ENCODE assay signal across 8 cellular contexts in the genomic region with DNA sequence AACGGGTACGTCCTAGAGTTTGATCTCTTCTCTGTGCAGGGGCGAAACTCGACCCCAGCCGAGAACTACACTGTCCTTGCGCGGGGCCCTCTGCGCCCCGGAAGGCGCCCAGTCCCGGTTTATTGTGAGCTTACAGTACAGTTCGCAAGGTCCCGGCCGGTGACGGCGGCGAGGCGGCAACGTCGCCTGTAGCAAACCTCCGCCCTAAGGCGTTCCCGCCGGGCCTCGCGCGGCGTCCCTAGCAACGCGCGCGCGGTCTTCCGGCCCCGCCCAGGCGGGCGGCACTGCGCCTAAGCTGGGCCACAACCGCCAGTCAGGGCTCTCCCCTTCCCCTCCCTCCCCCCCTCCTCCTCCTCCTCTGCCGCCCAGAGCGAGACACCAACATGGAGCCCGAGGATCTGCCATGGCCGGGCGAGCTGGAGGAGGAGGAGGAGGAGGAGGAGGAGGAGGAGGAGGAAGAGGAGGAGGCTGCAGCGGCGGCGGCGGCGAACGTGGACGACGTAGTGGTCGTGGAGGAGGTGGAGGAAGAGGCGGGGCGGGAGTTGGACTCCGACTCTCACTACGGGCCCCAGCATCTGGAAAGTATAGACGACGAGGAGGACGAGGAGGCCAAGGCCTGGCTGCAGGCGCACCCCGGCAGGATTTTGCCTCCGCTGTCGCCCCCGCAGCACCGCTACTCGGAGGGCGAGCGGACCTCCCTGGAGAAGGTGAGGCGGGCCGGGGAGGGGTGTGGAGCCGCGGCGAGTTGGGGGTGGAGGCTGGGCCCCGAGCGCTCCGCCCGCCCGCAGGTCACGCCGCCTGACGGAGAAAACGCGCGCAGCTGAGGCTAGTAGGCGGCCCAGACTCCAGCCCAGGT. TPM values are rescaled to one million over a fixed set of nuclear protein-coding genes. Genes with fewer than 3 reads are reported as not detected.
A peak's percentile ranks its signal among the peaks of the same experiment; 100 is the strongest.
DNase-seq lines count a peak whose midpoint lies in the region; ATAC-seq and TF ChIP-seq lines count a peak whose summit lies in the region.

A gene with protein sequence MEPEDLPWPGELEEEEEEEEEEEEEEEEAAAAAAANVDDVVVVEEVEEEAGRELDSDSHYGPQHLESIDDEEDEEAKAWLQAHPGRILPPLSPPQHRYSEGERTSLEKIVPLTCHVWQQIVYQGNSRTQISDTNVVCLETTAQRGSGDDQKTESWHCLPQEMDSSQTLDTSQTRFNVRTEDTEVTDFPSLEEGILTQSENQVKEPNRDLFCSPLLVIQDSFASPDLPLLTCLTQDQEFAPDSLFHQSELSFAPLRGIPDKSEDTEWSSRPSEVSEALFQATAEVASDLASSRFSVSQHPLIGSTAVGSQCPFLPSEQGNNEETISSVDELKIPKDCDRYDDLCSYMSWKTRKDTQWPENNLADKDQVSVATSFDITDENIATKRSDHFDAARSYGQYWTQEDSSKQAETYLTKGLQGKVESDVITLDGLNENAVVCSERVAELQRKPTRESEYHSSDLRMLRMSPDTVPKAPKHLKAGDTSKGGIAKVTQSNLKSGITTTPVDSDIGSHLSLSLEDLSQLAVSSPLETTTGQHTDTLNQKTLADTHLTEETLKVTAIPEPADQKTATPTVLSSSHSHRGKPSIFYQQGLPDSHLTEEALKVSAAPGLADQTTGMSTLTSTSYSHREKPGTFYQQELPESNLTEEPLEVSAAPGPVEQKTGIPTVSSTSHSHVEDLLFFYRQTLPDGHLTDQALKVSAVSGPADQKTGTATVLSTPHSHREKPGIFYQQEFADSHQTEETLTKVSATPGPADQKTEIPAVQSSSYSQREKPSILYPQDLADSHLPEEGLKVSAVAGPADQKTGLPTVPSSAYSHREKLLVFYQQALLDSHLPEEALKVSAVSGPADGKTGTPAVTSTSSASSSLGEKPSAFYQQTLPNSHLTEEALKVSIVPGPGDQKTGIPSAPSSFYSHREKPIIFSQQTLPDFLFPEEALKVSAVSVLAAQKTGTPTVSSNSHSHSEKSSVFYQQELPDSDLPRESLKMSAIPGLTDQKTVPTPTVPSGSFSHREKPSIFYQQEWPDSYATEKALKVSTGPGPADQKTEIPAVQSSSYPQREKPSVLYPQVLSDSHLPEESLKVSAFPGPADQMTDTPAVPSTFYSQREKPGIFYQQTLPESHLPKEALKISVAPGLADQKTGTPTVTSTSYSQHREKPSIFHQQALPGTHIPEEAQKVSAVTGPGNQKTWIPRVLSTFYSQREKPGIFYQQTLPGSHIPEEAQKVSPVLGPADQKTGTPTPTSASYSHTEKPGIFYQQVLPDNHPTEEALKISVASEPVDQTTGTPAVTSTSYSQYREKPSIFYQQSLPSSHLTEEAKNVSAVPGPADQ (N-terminal part only) (plus strand): TSS at position 351 of the 856 bp plus-strand sequence. CDS start 33 bp downstream, at position 384.

- H3K27ac ChIP-seq in gastroesophageal sphincter (peak within 1 kb of the TSS; percentile 61 to 96 (median 94)), neutrophil (peak within 1 kb of the TSS; percentile 72)

- H3K9me3 ChIP-seq in gastroesophageal sphincter (no peaks in the 10 kb centered on the region), neutrophil (no peaks in the 10 kb centered on the region)

- TF ChIP-seq CTCF in HFFc6 (IDR thresholded peaks at IDR 0.05), result peak; percentile 46; the same call in 1 of the 2 replicates
- peak in 3 of 4 experiments; percentile 31 to 71 (median 35) for TF ChIP-seq CTCF in gastroesophageal sphincter (IDR thresholded peaks at IDR 0.05)
- no peak for TF ChIP-seq CTCF in neutrophil (IDR thresholded peaks at IDR 0.05)
- TF ChIP-seq CTCF in subcutaneous adipose tissue (IDR thresholded peaks at IDR 0.05; ENCODE audit: low read depth), result no peak

- DNase-seq in HFFc6, result peak; percentile 88
- DNase-seq in NAMALWA (ENCODE audit: low spot score), result peak; percentile 95
- peak; percentile 89 for DNase-seq in SK-MEL-5 (ENCODE audit: low read depth, low spot score)
- peak; percentile 90 for DNase-seq in activated naive CD4-positive, alpha-beta T cell treated with Interleukin-2 at 50 U/mL for 16 hours

- peak within 1 kb of the TSS; percentile 96 for H3K4me3 Mint-ChIP-seq in HFFc6

- no peaks in the 10 kb centered on the region; the same call in 1 of the 2 replicates for H3K27me3 Mint-ChIP-seq in HFFc6 (ENCODE audit: insufficient read depth)

- H3K4me3 ChIP-seq in GM08714 (ENCODE audit: low read length), result peak within 1 kb of the TSS; percentile 90
- peak within 1 kb of the TSS; percentile 42 to 79 for H3K4me3 ChIP-seq in gastroesophageal sphincter
- H3K4me3 ChIP-seq in neutrophil (ENCODE audit: low read depth in 1 of 2, low read length in 1 of 2), result peak within 1 kb of the TSS; percentile 64 to 79

- peaks cover 28% of the 10 kb centered on the region for H3K4me1 Mint-ChIP-seq in HFFc6 (ENCODE audit: low read depth)

- peaks cover 2 to 25% (median 12%) of the 10 kb centered on the region in 3 donors for H3K4me1 ChIP-seq in gastroesophageal sphincter
- H3K4me1 ChIP-seq in neutrophil (ENCODE audit: control insufficient read depth in 1 of 2, insufficient read depth in 1 of 2, low read depth in 1 of 2, low read length in 1 of 2), result peaks cover 14 to 16% of the 10 kb centered on the region in 2 experiments

- H3K36me3 ChIP-seq in gastroesophageal sphincter (no peaks in the 10 kb centered on the region), neutrophil (no peaks in the 10 kb centered on the region)

- no peaks in the 10 kb centered on the region for H3K9me3 Mint-ChIP-seq in HFFc6

- no peaks in the 10 kb centered on the region for H3K36me3 Mint-ChIP-seq in HFFc6 (ENCODE audit: low read depth)

- TF ChIP-seq POLR2A in gastroesophageal sphincter (IDR thresholded peaks at IDR 0.05), result peak; percentile 8 to 26

- no peak for TF ChIP-seq EP300 in gastroesophageal sphincter (IDR thresholded peaks at IDR 0.05)

- in situ Hi-C loops in SK-MEL-5 (cut with HindIII; ENCODE audit: low pct_unique_long_range_greater_than_20kb, low sequenced_read_pairs), result no loop called here

- peak within 1 kb of the TSS; percentile 87 for H3K27ac Mint-ChIP-seq in HFFc6

- WGBS in gastroesophageal sphincter (ENCODE audit: low coverage in 1 of 2), 2 donors, result 0% methylated on average over 1 of the region's 86 CpGs; no CpG with 5 or more reads in 1 of the 2 donors

- no peaks in the 10 kb centered on the region for H3K27me3 ChIP-seq in gastroesophageal sphincter
- H3K27me3 ChIP-seq in neutrophil, result peaks cover 35% of the 10 kb centered on the region

- ATAC-seq in gastroesophageal sphincter, result peak; percentile 96

RNA-seq across cellular contexts. Expression of the gene that starts here (rescaled TPM):
- 1 to 10 TPM; 7.3 to 9.8 (median 8.9) TPM for total RNA-seq in HFFc6 (2021; fragmentation: NEBNext Ultra II Directional; extraction: Animal tissue kit (Norgen Biotek cat#: 25700))
- 14.3 and 17.6 TPM in 2 replicates for total RNA-seq in SK-MEL-5 (2014; rRNA removed; shearing (Covaris generic))
- 8.0 and 13.1 TPM in 2 replicates for polyA plus RNA-seq in SK-MEL-5 (2015; cell fraction: cytosol; rRNA removed)
- polyA plus RNA-seq in SK-MEL-5 (2015; cell fraction: nucleus; rRNA removed), result 12.1 and 15.7 TPM in 2 replicates
- 10 to 100 TPM; 26.4 to 54.3 (median 36.5) TPM for total RNA-seq in gastroesophageal sphincter
- 10 to 100 TPM; 24.0 to 48.2 (median 35.1) TPM for total RNA-seq in subcutaneous adipose tissue

Comparison
In these comparisons a context has a peak if more than half of its experiments do, and no peak if none do; other contexts are left out.
1. Peak in every context shown above with its lines: DNase-seq, ATAC-seq, H3K4me3 ChIP-seq and H3K27ac ChIP-seq.
2. CTCF ChIP-seq: peak in HFFc6 (single experiment) and gastroesophageal sphincter (3 of 4); none in neutrophil (single experiment) and subcutaneous adipose tissue (single experiment).